Comparison of ENCODE assay signal across 1 cellular context in the genomic region with DNA sequence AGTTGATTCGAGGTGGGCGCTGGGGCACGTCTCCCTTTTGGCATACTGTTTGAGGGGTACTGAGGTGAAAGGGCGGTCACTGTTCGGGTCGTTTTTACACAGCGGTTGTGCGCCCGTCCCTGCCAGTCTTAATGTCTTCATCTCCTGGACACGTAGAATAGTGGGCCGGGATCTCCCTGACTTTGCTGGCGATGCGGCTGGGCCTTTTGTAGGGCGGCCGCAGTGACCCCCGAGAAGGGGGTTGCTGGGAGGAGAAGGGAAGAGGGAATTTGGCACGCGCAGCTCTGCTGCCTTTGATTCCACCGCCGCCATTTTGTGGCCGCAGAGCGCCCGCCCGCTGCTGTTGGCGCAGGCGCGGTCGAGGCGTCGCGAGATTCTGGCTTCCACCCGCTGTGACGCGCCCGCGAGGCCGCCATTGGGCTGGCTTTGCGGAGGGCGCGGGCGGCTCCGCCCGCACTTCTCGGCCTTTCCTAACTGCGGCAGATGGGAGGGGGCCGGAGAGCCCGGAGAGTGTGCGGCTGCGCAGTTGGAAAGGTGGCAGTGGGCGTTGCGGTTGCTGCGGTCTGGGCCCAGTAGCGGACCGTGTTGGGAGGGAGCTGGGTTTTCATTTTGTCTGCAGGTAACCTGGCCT.
TF ChIP-seq lines count a peak whose summit lies in the region.

No MANE protein-coding gene starts in this region.

TF ChIP-seq in HepG2, 621 proteins besides CTCF, POLR2A, EP300 and RAD21 (continued from another document and continues in another):
- TF ChIP-seq, protein P1, sequence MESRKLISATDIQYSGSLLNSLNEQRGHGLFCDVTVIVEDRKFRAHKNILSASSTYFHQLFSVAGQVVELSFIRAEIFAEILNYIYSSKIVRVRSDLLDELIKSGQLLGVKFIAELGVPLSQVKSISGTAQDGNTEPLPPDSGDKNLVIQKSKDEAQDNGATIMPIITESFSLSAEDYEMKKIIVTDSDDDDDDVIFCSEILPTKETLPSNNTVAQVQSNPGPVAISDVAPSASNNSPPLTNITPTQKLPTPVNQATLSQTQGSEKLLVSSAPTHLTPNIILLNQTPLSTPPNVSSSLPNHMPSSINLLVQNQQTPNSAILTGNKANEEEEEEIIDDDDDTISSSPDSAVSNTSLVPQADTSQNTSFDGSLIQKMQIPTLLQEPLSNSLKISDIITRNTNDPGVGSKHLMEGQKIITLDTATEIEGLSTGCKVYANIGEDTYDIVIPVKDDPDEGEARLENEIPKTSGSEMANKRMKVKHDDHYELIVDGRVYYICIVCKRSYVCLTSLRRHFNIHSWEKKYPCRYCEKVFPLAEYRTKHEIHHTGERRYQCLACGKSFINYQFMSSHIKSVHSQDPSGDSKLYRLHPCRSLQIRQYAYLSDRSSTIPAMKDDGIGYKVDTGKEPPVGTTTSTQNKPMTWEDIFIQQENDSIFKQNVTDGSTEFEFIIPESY (CRISPR knock-in tag; IDR thresholded peaks at IDR 0.05) = no peak
- TF ChIP-seq ZNF510 (CRISPR knock-in tag; IDR thresholded peaks at IDR 0.05; ENCODE audit: low read depth) (no peak), ZNF788 (CRISPR knock-in tag; IDR thresholded peaks at IDR 0.05; ENCODE audit: borderline replicate concordance) (peak; percentile 73; the same call in 1 of the 2 replicates), MAFK (conservative IDR thresholded peaks at IDR 0.05 in 1 of 2, IDR thresholded peaks at IDR 0.05 in 1 of 2; ENCODE audit: low read length in 2 of 2) (no peak), ZNF629 (CRISPR knock-in tag; conservative IDR thresholded peaks at IDR 0.05) (no peak), ZNF678 (CRISPR knock-in tag; IDR thresholded peaks at IDR 0.05) (no peak), MYNN (CRISPR knock-in tag; IDR thresholded peaks at IDR 0.05; ENCODE audit: low read depth) (no peak), ZNF546 (CRISPR knock-in tag; conservative IDR thresholded peaks at IDR 0.05) (peak; percentile 84), ZNF564 (CRISPR knock-in tag; IDR thresholded peaks at IDR 0.05) (0 out of 2 replicates have a peak, but pooled peaks have one; percentile 14), ZBTB20 (CRISPR knock-in tag; IDR thresholded peaks at IDR 0.05; ENCODE audit: borderline replicate concordance, low read depth) (no peak), FOSL2 (CRISPR knock-in tag; IDR thresholded peaks at IDR 0.05) (peak; percentile 24; the same call in 1 of the 2 replicates), TP53 (CRISPR knock-in tag; conservative IDR thresholded peaks at IDR 0.05) (no peak), HIVEP1 (CRISPR knock-in tag; IDR thresholded peaks at IDR 0.05) (no peak), RBM39 (IDR thresholded peaks at IDR 0.05; ENCODE audit: low read depth, low read length, poor library complexity, severe bottlenecking) (peak; percentile 88), HCFC1 (IDR thresholded peaks at IDR 0.05; ENCODE audit: low read depth, low read length) (no peak), CBX1 (IDR thresholded peaks at IDR 0.05; ENCODE audit: low read depth) (no peak), HNRNPL (IDR thresholded peaks at IDR 0.05; ENCODE audit: low read depth, low read length) (0 out of 2 replicates have a peak, but pooled peaks have one; percentile 8), SMC3 (IDR thresholded peaks at IDR 0.05; ENCODE audit: low read length) (no peak), ZNF430 (CRISPR knock-in tag; IDR thresholded peaks at IDR 0.05) (peak; percentile 24; the same call in 1 of the 2 replicates), YEATS4 (CRISPR knock-in tag; IDR thresholded peaks at IDR 0.05; ENCODE audit: borderline replicate concordance) (no peak), SP5 (CRISPR knock-in tag; IDR thresholded peaks at IDR 0.05; ENCODE audit: borderline replicate concordance, low read depth) (peak; percentile 32; the same call in 1 of the 2 replicates), PHF21A (CRISPR knock-in tag; IDR thresholded peaks at IDR 0.05) (peak; percentile 23; the same call in 1 of the 2 replicates), ZNF891 (CRISPR knock-in tag; IDR thresholded peaks at IDR 0.05) (peak; percentile 85; the same call in 1 of the 2 replicates), ZNF776 (CRISPR knock-in tag; IDR thresholded peaks at IDR 0.05) (no peak), ATF7-NPFF (CRISPR knock-in tag; IDR thresholded peaks at IDR 0.05; ENCODE audit: low read depth) (0 out of 2 replicates have a peak, but pooled peaks have one; percentile 9), ZNF605 (CRISPR knock-in tag; IDR thresholded peaks at IDR 0.05) (0 out of 2 replicates have a peak, but pooled peaks have one; percentile 11), ATM (IDR thresholded peaks at IDR 0.05; ENCODE audit: borderline replicate concordance) (no peak), NFKB2 (CRISPR knock-in tag; IDR thresholded peaks at IDR 0.05; ENCODE audit: borderline replicate concordance) (no peak; the same call in 1 of the 2 replicates)
- TF ChIP-seq, protein P2, sequence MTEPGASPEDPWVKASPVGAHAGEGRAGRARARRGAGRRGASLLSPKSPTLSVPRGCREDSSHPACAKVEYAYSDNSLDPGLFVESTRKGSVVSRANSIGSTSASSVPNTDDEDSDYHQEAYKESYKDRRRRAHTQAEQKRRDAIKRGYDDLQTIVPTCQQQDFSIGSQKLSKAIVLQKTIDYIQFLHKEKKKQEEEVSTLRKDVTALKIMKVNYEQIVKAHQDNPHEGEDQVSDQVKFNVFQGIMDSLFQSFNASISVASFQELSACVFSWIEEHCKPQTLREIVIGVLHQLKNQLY (CRISPR knock-in tag; IDR thresholded peaks at IDR 0.05) = no peak
- TF ChIP-seq, protein P3, sequence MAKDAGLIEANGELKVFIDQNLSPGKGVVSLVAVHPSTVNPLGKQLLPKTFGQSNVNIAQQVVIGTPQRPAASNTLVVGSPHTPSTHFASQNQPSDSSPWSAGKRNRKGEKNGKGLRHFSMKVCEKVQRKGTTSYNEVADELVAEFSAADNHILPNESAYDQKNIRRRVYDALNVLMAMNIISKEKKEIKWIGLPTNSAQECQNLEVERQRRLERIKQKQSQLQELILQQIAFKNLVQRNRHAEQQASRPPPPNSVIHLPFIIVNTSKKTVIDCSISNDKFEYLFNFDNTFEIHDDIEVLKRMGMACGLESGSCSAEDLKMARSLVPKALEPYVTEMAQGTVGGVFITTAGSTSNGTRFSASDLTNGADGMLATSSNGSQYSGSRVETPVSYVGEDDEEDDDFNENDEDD (CRISPR knock-in tag; IDR thresholded peaks at IDR 0.05; ENCODE audit: borderline replicate concordance) = peak; percentile 48; the same call in 1 of the 2 replicates
- TF ChIP-seq, protein P4, sequence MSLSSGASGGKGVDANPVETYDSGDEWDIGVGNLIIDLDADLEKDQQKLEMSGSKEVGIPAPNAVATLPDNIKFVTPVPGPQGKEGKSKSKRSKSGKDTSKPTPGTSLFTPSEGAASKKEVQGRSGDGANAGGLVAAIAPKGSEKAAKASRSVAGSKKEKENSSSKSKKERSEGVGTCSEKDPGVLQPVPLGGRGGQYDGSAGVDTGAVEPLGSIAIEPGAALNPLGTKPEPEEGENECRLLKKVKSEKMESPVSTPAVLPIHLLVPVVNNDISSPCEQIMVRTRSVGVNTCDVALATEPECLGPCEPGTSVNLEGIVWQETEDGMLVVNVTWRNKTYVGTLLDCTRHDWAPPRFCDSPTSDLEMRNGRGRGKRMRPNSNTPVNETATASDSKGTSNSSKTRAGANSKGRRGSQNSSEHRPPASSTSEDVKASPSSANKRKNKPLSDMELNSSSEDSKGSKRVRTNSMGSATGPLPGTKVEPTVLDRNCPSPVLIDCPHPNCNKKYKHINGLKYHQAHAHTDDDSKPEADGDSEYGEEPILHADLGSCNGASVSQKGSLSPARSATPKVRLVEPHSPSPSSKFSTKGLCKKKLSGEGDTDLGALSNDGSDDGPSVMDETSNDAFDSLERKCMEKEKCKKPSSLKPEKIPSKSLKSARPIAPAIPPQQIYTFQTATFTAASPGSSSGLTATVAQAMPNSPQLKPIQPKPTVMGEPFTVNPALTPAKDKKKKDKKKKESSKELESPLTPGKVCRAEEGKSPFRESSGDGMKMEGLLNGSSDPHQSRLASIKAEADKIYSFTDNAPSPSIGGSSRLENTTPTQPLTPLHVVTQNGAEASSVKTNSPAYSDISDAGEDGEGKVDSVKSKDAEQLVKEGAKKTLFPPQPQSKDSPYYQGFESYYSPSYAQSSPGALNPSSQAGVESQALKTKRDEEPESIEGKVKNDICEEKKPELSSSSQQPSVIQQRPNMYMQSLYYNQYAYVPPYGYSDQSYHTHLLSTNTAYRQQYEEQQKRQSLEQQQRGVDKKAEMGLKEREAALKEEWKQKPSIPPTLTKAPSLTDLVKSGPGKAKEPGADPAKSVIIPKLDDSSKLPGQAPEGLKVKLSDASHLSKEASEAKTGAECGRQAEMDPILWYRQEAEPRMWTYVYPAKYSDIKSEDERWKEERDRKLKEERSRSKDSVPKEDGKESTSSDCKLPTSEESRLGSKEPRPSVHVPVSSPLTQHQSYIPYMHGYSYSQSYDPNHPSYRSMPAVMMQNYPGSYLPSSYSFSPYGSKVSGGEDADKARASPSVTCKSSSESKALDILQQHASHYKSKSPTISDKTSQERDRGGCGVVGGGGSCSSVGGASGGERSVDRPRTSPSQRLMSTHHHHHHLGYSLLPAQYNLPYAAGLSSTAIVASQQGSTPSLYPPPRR (CRISPR knock-in tag; IDR thresholded peaks at IDR 0.05; ENCODE audit: borderline replicate concordance) = no peak
- TF ChIP-seq, protein P5, sequence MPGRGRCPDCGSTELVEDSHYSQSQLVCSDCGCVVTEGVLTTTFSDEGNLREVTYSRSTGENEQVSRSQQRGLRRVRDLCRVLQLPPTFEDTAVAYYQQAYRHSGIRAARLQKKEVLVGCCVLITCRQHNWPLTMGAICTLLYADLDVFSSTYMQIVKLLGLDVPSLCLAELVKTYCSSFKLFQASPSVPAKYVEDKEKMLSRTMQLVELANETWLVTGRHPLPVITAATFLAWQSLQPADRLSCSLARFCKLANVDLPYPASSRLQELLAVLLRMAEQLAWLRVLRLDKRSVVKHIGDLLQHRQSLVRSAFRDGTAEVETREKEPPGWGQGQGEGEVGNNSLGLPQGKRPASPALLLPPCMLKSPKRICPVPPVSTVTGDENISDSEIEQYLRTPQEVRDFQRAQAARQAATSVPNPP (CRISPR knock-in tag; IDR thresholded peaks at IDR 0.05) = no peak
- TF ChIP-seq, protein P6, sequence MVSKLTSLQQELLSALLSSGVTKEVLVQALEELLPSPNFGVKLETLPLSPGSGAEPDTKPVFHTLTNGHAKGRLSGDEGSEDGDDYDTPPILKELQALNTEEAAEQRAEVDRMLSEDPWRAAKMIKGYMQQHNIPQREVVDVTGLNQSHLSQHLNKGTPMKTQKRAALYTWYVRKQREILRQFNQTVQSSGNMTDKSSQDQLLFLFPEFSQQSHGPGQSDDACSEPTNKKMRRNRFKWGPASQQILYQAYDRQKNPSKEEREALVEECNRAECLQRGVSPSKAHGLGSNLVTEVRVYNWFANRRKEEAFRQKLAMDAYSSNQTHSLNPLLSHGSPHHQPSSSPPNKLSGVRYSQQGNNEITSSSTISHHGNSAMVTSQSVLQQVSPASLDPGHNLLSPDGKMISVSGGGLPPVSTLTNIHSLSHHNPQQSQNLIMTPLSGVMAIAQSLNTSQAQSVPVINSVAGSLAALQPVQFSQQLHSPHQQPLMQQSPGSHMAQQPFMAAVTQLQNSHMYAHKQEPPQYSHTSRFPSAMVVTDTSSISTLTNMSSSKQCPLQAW (CRISPR knock-in tag; IDR thresholded peaks at IDR 0.05) = no peak
- TF ChIP-seq, protein P7, sequence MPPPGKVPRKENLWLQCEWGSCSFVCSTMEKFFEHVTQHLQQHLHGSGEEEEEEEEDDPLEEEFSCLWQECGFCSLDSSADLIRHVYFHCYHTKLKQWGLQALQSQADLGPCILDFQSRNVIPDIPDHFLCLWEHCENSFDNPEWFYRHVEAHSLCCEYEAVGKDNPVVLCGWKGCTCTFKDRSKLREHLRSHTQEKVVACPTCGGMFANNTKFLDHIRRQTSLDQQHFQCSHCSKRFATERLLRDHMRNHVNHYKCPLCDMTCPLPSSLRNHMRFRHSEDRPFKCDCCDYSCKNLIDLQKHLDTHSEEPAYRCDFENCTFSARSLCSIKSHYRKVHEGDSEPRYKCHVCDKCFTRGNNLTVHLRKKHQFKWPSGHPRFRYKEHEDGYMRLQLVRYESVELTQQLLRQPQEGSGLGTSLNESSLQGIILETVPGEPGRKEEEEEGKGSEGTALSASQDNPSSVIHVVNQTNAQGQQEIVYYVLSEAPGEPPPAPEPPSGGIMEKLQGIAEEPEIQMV (CRISPR knock-in tag; IDR thresholded peaks at IDR 0.05; ENCODE audit: low read depth) = peak; percentile 50
- TF ChIP-seq, protein P8, sequence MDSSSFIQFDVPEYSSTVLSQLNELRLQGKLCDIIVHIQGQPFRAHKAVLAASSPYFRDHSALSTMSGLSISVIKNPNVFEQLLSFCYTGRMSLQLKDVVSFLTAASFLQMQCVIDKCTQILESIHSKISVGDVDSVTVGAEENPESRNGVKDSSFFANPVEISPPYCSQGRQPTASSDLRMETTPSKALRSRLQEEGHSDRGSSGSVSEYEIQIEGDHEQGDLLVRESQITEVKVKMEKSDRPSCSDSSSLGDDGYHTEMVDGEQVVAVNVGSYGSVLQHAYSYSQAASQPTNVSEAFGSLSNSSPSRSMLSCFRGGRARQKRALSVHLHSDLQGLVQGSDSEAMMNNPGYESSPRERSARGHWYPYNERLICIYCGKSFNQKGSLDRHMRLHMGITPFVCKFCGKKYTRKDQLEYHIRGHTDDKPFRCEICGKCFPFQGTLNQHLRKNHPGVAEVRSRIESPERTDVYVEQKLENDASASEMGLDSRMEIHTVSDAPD (CRISPR knock-in tag; IDR thresholded peaks at IDR 0.05) = no peak
- TF ChIP-seq, protein P9, sequence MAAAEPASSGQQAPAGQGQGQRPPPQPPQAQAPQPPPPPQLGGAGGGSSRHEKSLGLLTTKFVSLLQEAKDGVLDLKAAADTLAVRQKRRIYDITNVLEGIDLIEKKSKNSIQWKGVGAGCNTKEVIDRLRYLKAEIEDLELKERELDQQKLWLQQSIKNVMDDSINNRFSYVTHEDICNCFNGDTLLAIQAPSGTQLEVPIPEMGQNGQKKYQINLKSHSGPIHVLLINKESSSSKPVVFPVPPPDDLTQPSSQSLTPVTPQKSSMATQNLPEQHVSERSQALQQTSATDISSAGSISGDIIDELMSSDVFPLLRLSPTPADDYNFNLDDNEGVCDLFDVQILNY (CRISPR knock-in tag; conservative IDR thresholded peaks at IDR 0.05) = 0 out of 2 replicates have a peak, but pooled peaks have one; percentile 40
- TF ChIP-seq, protein P10, sequence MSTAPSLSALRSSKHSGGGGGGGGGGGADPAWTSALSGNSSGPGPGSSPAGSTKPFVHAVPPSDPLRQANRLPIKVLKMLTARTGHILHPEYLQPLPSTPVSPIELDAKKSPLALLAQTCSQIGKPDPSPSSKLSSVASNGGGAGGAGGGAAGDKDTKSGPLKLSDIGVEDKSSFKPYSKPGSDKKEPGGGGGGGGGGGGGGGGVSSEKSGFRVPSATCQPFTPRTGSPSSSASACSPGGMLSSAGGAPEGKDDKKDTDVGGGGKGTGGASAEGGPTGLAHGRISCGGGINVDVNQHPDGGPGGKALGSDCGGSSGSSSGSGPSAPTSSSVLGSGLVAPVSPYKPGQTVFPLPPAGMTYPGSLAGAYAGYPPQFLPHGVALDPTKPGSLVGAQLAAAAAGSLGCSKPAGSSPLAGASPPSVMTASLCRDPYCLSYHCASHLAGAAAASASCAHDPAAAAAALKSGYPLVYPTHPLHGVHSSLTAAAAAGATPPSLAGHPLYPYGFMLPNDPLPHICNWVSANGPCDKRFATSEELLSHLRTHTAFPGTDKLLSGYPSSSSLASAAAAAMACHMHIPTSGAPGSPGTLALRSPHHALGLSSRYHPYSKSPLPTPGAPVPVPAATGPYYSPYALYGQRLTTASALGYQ (CRISPR knock-in tag; IDR thresholded peaks at IDR 0.05) = no peak
- TF ChIP-seq, protein P11, sequence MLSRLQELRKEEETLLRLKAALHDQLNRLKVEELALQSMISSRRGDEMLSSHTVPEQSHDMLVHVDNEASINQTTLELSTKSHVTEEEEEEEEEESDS (CRISPR knock-in tag; IDR thresholded peaks at IDR 0.05; ENCODE audit: borderline replicate concordance) = no peak
- TF ChIP-seq, protein P12, sequence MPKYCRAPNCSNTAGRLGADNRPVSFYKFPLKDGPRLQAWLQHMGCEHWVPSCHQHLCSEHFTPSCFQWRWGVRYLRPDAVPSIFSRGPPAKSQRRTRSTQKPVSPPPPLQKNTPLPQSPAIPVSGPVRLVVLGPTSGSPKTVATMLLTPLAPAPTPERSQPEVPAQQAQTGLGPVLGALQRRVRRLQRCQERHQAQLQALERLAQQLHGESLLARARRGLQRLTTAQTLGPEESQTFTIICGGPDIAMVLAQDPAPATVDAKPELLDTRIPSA (CRISPR knock-in tag; IDR thresholded peaks at IDR 0.05; ENCODE audit: borderline replicate concordance) = no peak
